In genomic region chr15:78751602-78751979, GRCh38 we compare ENCODE assay signal across 16 cellular contexts. TPM values are rescaled to one million over a fixed set of nuclear protein-coding genes. Genes with fewer than 3 reads are reported as not detected.
"Had no signal": no experiment of that assay in that cellular context is flagged by ENCODE, and none has a peak within 500 bp of the region (broad histone marks: within the 10 kb centered on the region; RNA-seq: fewer than 3 reads in every experiment).

No MANE protein-coding gene starts in this region.

- H3K9me3 ChIP-seq: breast epithelium, colonic mucosa, mucosa of descending colon, neutrophil, pancreas had no signal

- H3K4me1 ChIP-seq: breast epithelium, colonic mucosa, pancreas had no signal

- H3K27me3 ChIP-seq: breast epithelium, colonic mucosa, dorsolateral prefrontal cortex, hepatocyte, pancreas had no signal

- H3K36me3 ChIP-seq: breast epithelium, colonic mucosa, neutrophil, pancreas had no signal

- H3K27ac Mint-ChIP-seq: activated naive CD8-positive, alpha-beta T cell; activated T-helper 2 cell treated with anti-CD3 and anti-CD28 coated beads, Interferon-gamma antibody, Interleukin-2, Interleukin-4, amounts not matched to agents 10 μg/mL and 5 μg/mL and 100 μg/mL, durations not matched to agents 14 hours and 24 hours and 36 hours; memory B cell; stimulated activated naive B cell treated with anti-CD40 and anti-IgM and Interleukin-4, amounts not matched to agents 10 μg/mL and 1 μg/mL and 100 μg/mL, for 72 hours had no signal

- H3K9me3 Mint-ChIP-seq: activated T-cell treated with anti-CD3 and anti-CD28 coated beads, Interleukin-2, amount 50 U/mL, for 4 hours; activated T-helper 2 cell treated with anti-CD3 and anti-CD28 coated beads, Interferon-gamma antibody, Interleukin-2, Interleukin-4, amounts not matched to agents 10 μg/mL and 5 μg/mL and 100 μg/mL, durations not matched to agents 14 hours and 24 hours and 36 hours; central memory CD8-positive, alpha-beta T cell; effector memory CD8-positive, alpha-beta T cell; immature natural killer cell; memory B cell; stimulated activated naive B cell treated with anti-CD40 and anti-IgM and Interleukin-4, amounts not matched to agents 10 μg/mL and 1 μg/mL and 100 μg/mL, for 72 hours had no signal

- H3K79me2 ChIP-seq: hepatocyte had no signal

- H3K4me3 ChIP-seq: colonic mucosa, hepatocyte, mucosa of descending colon had no signal

- H3K36me3 Mint-ChIP-seq: activated naive CD8-positive, alpha-beta T cell; immature natural killer cell; memory B cell; naive B cell; stimulated activated naive B cell treated with anti-CD40 and anti-IgM and Interleukin-4, amounts not matched to agents 10 μg/mL and 1 μg/mL and 100 μg/mL, for 72 hours had no signal

- H3K27ac ChIP-seq: breast epithelium, colonic mucosa, hepatocyte, neutrophil, pancreas had no signal

- H2AFZ ChIP-seq: hepatocyte had no signal

RNA-seq across cellular contexts. Expression of gene ADAMTS7, which starts 59.7 kb away (rescaled TPM):
- polyA plus RNA-seq: immature natural killer cell had no signal
